ENCODE assay signal across 28 cellular contexts in genomic region chr5:16963821-16964220, GRCh38. TPM values are rescaled to one million over a fixed set of nuclear protein-coding genes. Genes with fewer than 3 reads are reported as not detected.
"Had no signal": no experiment of that assay in that cellular context is flagged by ENCODE, and none has a peak within 500 bp of the region (broad histone marks: within the 10 kb centered on the region; RNA-seq: fewer than 3 reads in every experiment).

No MANE protein-coding gene starts in this region.

- H3K36me3 ChIP-seq: esophagus muscularis mucosa, left lung, stomach, tibial artery, upper lobe of left lung, uterus had no signal

- H3K27me3 ChIP-seq: dorsolateral prefrontal cortex, esophagus muscularis mucosa, left lung, stomach, tibial artery, upper lobe of left lung, uterus had no signal

- H3K27me3 Mint-ChIP-seq: naive thymus-derived CD8-positive, alpha-beta T cell had no signal

- H3K9me3 ChIP-seq: esophagus muscularis mucosa, left lung, stomach, tibial artery, upper lobe of left lung, uterus had no signal

- DNase-seq: central memory CD4-positive, alpha-beta T cell; dorsolateral prefrontal cortex; effector CD4-positive, alpha-beta T cell; hypothalamus; immature natural killer cell; islet precursor cell; left cardiac atrium; left lung; mesendoderm; naive thymus-derived CD8-positive, alpha-beta T cell; nephron progenitor cell; nucleus accumbens; posterior cingulate gyrus; stimulated activated CD4-positive, alpha-beta T cell treated with anti-CD3 and anti-CD28 coated beads, Interleukin-12 subunit alpha, Interleukin-12 subunit beta, amount 100 ng/mL, for 4 hours; stimulated activated CD4-positive, alpha-beta T cell treated with anti-CD3 and anti-CD28 coated beads, Interleukin-1b, Interleukin-23, amount 100 ng/mL, for 48 hours; stimulated activated CD4-positive, alpha-beta T cell treated with anti-CD3 and anti-CD28 coated beads, Interleukin-4, amount 100 ng/mL, for 1 hour; stimulated activated CD8-positive, alpha-beta memory T cell treated with anti-CD3 and anti-CD28 coated beads, Interleukin-4, amount 100 ng/mL, for 48 hours; stimulated activated naive CD4-positive, alpha-beta T cell treated with Interleukin-2 at 50 U/mL for 16 hours; stomach; tibial artery; upper lobe of left lung; uterus had no signal

- H3K36me3 Mint-ChIP-seq: immature natural killer cell; naive thymus-derived CD8-positive, alpha-beta T cell had no signal

- H3K4me1 ChIP-seq: esophagus muscularis mucosa, left lung, stomach, tibial artery, upper lobe of left lung, uterus had no signal

- H3K4me3 Mint-ChIP-seq: immature natural killer cell; naive thymus-derived CD8-positive, alpha-beta T cell; nephron progenitor cell had no signal

- H3K4me1 Mint-ChIP-seq: immature natural killer cell; naive thymus-derived CD8-positive, alpha-beta T cell had no signal

- H3K27ac ChIP-seq: dorsolateral prefrontal cortex, epithelial cell of prostate, esophagus muscularis mucosa, left lung, stomach, tibial artery, upper lobe of left lung, uterus had no signal

- FAIRE-seq: colon, frontal cortex had no signal

- H3K27ac Mint-ChIP-seq: immature natural killer cell; naive thymus-derived CD8-positive, alpha-beta T cell; nephron progenitor cell had no signal

- ATAC-seq: left cardiac atrium; left lung; naive thymus-derived CD8-positive, alpha-beta T cell; sciatic nerve had no signal

- H3K4me3 ChIP-seq: dorsolateral prefrontal cortex, esophagus muscularis mucosa, left lung, smooth muscle cell, stomach, tibial artery, upper lobe of left lung, uterus had no signal

RNA-seq across cellular contexts. Expression of gene MYO10, which starts 27.7 kb away (rescaled TPM):
- total RNA-seq: naive thymus-derived CD8-positive, alpha-beta T cell had no signal
- polyA plus RNA-seq: immature natural killer cell had no signal
